In the genomic region with DNA sequence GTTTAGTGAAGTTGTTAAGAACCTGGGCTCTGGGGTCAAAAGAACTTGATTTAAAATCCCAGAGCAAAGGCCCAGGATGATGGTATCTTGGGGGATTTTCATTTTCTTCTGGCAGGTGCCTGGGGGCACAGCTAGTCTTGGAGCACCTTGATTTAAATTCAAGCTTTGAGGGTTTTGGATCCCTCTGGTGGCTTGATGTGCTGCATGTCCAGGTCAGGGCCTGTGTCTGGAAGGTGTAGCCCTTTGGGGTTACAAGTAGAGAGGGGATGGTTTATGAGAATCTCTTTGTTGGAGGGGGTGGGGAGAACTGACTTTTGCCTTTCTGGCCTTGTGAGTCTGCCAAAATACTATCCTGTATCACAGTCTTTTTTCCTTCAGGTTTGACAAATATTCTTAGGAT, we compare ENCODE assay signal across 1 cellular context.
TF ChIP-seq lines count a peak whose summit lies in the region.

No MANE protein-coding gene starts in this region.

TF ChIP-seq in liver, 16 proteins besides CTCF, POLR2A, EP300 and RAD21 (continued from another document):
- TF ChIP-seq REST (IDR thresholded peaks at IDR 0.05) (no peak), FOXA1 (IDR thresholded peaks at IDR 0.05) (no peak), RXRA (IDR thresholded peaks at IDR 0.05) (no peak), HNF4G (IDR thresholded peaks at IDR 0.05) (no peak)
- TF ChIP-seq, protein P1, sequence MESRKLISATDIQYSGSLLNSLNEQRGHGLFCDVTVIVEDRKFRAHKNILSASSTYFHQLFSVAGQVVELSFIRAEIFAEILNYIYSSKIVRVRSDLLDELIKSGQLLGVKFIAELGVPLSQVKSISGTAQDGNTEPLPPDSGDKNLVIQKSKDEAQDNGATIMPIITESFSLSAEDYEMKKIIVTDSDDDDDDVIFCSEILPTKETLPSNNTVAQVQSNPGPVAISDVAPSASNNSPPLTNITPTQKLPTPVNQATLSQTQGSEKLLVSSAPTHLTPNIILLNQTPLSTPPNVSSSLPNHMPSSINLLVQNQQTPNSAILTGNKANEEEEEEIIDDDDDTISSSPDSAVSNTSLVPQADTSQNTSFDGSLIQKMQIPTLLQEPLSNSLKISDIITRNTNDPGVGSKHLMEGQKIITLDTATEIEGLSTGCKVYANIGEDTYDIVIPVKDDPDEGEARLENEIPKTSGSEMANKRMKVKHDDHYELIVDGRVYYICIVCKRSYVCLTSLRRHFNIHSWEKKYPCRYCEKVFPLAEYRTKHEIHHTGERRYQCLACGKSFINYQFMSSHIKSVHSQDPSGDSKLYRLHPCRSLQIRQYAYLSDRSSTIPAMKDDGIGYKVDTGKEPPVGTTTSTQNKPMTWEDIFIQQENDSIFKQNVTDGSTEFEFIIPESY (IDR thresholded peaks at IDR 0.05), result no peak
TF ChIP-seq in liver: peak in this region for 0.
